Comparison of ENCODE assay signal across 11 cellular contexts in genomic region chr20:38987777-38988176, GRCh38. TPM values are rescaled to one million over a fixed set of nuclear protein-coding genes. Genes with fewer than 3 reads are reported as not detected.
A peak's percentile ranks its signal among the peaks of the same experiment; 100 is the strongest.
DNase-seq lines count a peak whose midpoint lies in the region; ATAC-seq and TF ChIP-seq lines count a peak whose summit lies in the region.
"Had no signal": no experiment of that assay in that cellular context is flagged by ENCODE, and none has a peak within 500 bp of the region (broad histone marks: within the 10 kb centered on the region; RNA-seq: fewer than 3 reads in every experiment).

No MANE protein-coding gene starts in this region.

- no peak for TF ChIP-seq CTCF in left ventricle myocardium inferior (IDR thresholded peaks at IDR 0.05; ENCODE audit: borderline replicate concordance)

- H3K27me3 ChIP-seq in iPS-20b (ENCODE audit: insufficient read depth, low read length), result no peaks in the 10 kb centered on the region
- H3K27me3 ChIP-seq in left ventricle myocardium inferior (ENCODE audit: low read depth), result no peaks in the 10 kb centered on the region

- H3K36me3 ChIP-seq in iPS-20b (ENCODE audit: insufficient read depth, low read depth, low read length), result peaks cover 69% of the 10 kb centered on the region
- H3K36me3 ChIP-seq in left ventricle myocardium inferior, result peaks cover 37% of the 10 kb centered on the region

- H3K4me1 ChIP-seq in iPS-20b (ENCODE audit: insufficient read depth, low read length), result no peaks in the 10 kb centered on the region; the same call in 1 of the 2 replicates
- H3K4me1 ChIP-seq in left ventricle myocardium inferior, result peaks cover 38% of the 10 kb centered on the region

- no peak for DNase-seq in NCI-H1105 treated with DMSO at 0.1 percent for 48 hours (lab: John Stamatoyannopoulos, UW)
- DNase-seq in left ventricle myocardium inferior, result no peak
- no peak for DNase-seq in NOMO-1 treated with dmso at 0.1 percent for 144 hours (lab: John Stamatoyannopoulos, UW; ENCODE audit: unreplicated experiment)
- DNase-seq in DMS53 (lab: John Stamatoyannopoulos, UW), result no peak
- DNase-seq: NCI-H2029 treated with DMSO at 0.1 percent for 48 hours, SIG-M5 had no signal

- peak overlapping the region; percentile 5; the same call in 1 of the 2 replicates for H3K9ac ChIP-seq in iPS-20b (ENCODE audit: low read depth, low read length)

- H3K9me3 ChIP-seq in iPS-20b (ENCODE audit: insufficient read depth, low read depth, low read length), result no peaks in the 10 kb centered on the region
- H3K9me3 ChIP-seq in left ventricle myocardium inferior (replicated peaks), result no peaks in the 10 kb centered on the region

- H3K27ac ChIP-seq in iPS-20b (ENCODE audit: low read length) (no peak overlapping the region), left ventricle myocardium inferior (replicated peaks) (no peak overlapping the region)

- H3K4me3 ChIP-seq in iPS-20b (ENCODE audit: low read length), result no peak overlapping the region
- H3K4me3 ChIP-seq in left ventricle myocardium inferior, result no peak overlapping the region
- H3K4me3 ChIP-seq: skin epidermis had no signal

- intact Hi-C loops in left ventricle myocardium inferior (cut with micrococcal nuclease), result no loop called here

- peak; percentile 73 for ATAC-seq in GM18858 (IDR thresholded peaks at IDR 0.05; ENCODE audit: unreplicated experiment)
- peak; percentile 75 for ATAC-seq in GM21423 (IDR thresholded peaks at IDR 0.05; ENCODE audit: unreplicated experiment)
- ATAC-seq in HG03108 (IDR thresholded peaks at IDR 0.05; ENCODE audit: unreplicated experiment), result peak; percentile 61

RNA-seq across cellular contexts. Expression of gene DHX35, which starts 25.6 kb away (rescaled TPM):
- total RNA-seq in left ventricle myocardium inferior, result 15.8 TPM
